Comparison of ENCODE assay signal across 16 cellular contexts in the genomic region with DNA sequence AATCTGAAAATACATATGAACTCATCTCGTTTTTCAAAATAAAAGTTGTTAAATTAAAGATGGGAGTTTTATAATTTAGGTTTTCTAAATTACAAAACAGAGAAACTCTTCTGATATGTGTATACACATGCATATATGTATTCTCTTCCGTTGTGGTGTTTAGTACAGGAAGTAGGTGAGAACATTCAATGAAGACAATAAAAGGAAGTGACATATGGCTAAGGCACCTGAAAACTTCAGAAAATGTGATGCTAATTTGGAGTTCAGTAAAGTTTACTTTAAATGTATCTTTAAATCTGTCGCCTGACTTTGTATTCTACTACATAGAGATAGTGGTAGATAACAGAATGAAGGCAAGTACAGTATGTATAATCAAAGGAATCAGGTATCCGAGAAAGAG. TPM values are rescaled to one million over a fixed set of nuclear protein-coding genes. Genes with fewer than 3 reads are reported as not detected.
"Had no signal": no experiment of that assay in that cellular context is flagged by ENCODE, and none has a peak within 500 bp of the region (broad histone marks: within the 10 kb centered on the region; RNA-seq: fewer than 3 reads in every experiment).

No MANE protein-coding gene starts in this region.

- H3K27ac ChIP-seq: body of pancreas, epithelial cell of prostate, testis had no signal

- H3K9me3 Mint-ChIP-seq: neural crest cell had no signal

- H3K27me3 ChIP-seq: body of pancreas, spleen, testis had no signal

- H3K4me1 Mint-ChIP-seq: neural crest cell; stimulated activated naive CD8-positive, alpha-beta T cell treated with anti-CD3 and anti-CD28 coated beads, Interleukin-15, amount 100 ng/mL, for 72 hours had no signal

- ATAC-seq: body of pancreas; sciatic nerve; stimulated activated naive CD8-positive, alpha-beta T cell treated with anti-CD3 and anti-CD28 coated beads, Interleukin-15, amount 100 ng/mL, for 72 hours had no signal

- H3K4me3 Mint-ChIP-seq: neural crest cell; stimulated activated naive CD8-positive, alpha-beta T cell treated with anti-CD3 and anti-CD28 coated beads, Interleukin-15, amount 100 ng/mL, for 72 hours had no signal

- H3K4me1 ChIP-seq: body of pancreas, spleen, testis had no signal

- H3K27me3 Mint-ChIP-seq: stimulated activated naive CD8-positive, alpha-beta T cell treated with anti-CD3 and anti-CD28 coated beads, Interleukin-15, amount 100 ng/mL, for 72 hours had no signal

- H3K36me3 ChIP-seq: spleen had no signal

- DNase-seq: activated CD4-positive, alpha-beta T cell treated with anti-CD3 and anti-CD28 coated beads, Interleukin-2, amount 50 U/mL, for 48 hours; activated CD4-positive, CD25-positive, alpha-beta regulatory T cell treated with anti-CD3 and anti-CD28 coated beads, Interleukin-2, amount 50 U/mL, for 72 hours; activated naive CD4-positive, alpha-beta T cell; body of pancreas; effector memory CD4-positive, alpha-beta T cell; foreskin melanocyte; kidney glomerular epithelial cell; mesenchymal stem cell; spleen; stimulated activated naive CD8-positive, alpha-beta T cell treated with anti-CD3 and anti-CD28 coated beads, Interleukin-15, amount 100 ng/mL, for 72 hours; T1000; testis had no signal

- H3K9me3 ChIP-seq: body of pancreas, testis had no signal

- H3K27ac Mint-ChIP-seq: stimulated activated naive CD8-positive, alpha-beta T cell treated with anti-CD3 and anti-CD28 coated beads, Interleukin-15, amount 100 ng/mL, for 72 hours had no signal

- H3K4me3 ChIP-seq: body of pancreas, spleen, testis had no signal

RNA-seq across cellular contexts. Expression of a gene that starts 33.5 kb away (rescaled TPM):
- total RNA-seq: osteocyte had no signal
